Comparison of ENCODE assay signal across 29 cellular contexts in genomic region chr11:65952052-65952521, GRCh38. TPM values are rescaled to one million over a fixed set of nuclear protein-coding genes. Genes with fewer than 3 reads are reported as not detected.
A peak's percentile ranks its signal among the peaks of the same experiment; 100 is the strongest.
DNase-seq lines count a peak whose midpoint lies in the region; ATAC-seq, FAIRE-seq and TF ChIP-seq lines count a peak whose summit lies in the region.
"Had no signal": no experiment of that assay in that cellular context is flagged by ENCODE, and none has a peak within 500 bp of the region (broad histone marks: within the 10 kb centered on the region; RNA-seq: fewer than 3 reads in every experiment).

No MANE protein-coding gene starts in this region.

- FAIRE-seq in HepG2 (lab: Jason Lieb, UNC), result peak; percentile 87
- FAIRE-seq: GM18507, H54 had no signal

- CTCF ChIA-PET in Caco-2 (lab: Charles Lee) (interaction anchor here (0.6 to 1.2 kb wide), 5 partner anchors 15 to 1108 kb away, joined by 3 to 5 read pairs (median 3); partner anchors contain the start of gene FIBP), HepG2 (lab: Yijun Ruan, JAX; ENCODE audit: low intra/inter-chr PET ratio, low total read pairs) (no interaction called here)

- H3K4me1 ChIP-seq in Caco-2 (peaks cover 25% of the 10 kb centered on the region), HepG2 (ENCODE audit: insufficient read depth, low read length) (peaks cover 52% of the 10 kb centered on the region), osteoblast (ENCODE audit: insufficient read depth, low read length) (no peaks in the 10 kb centered on the region)

- H3K27ac Mint-ChIP-seq in Caco-2 (ENCODE audit: unreplicated experiment), result peak overlapping the region; percentile 15
- no peak overlapping the region for H3K27ac Mint-ChIP-seq in stimulated activated effector memory CD8-positive, alpha-beta T cell treated with anti-CD3 and anti-CD28 coated beads, Interleukin-12 subunit alpha, Interleukin-12 subunit beta, amount 100 ng/mL, for 72 hours
- H3K27ac Mint-ChIP-seq: CD4-positive, alpha-beta T cell; IgD-negative memory B cell had no signal

- H3K4me3 Mint-ChIP-seq in Caco-2 (ENCODE audit: unreplicated experiment), result peak overlapping the region; percentile 23
- H3K4me3 Mint-ChIP-seq in stimulated activated effector memory CD8-positive, alpha-beta T cell treated with anti-CD3 and anti-CD28 coated beads, Interleukin-12 subunit alpha, Interleukin-12 subunit beta, amount 100 ng/mL, for 72 hours, result no peak overlapping the region
- H3K4me3 Mint-ChIP-seq: CD4-positive, alpha-beta T cell; IgD-negative memory B cell had no signal

- TF ChIP-seq RAD21 in HepG2 (CRISPR knock-in tag; IDR thresholded peaks at IDR 0.05), result no peak

- H3K27me3 Mint-ChIP-seq in Caco-2 (ENCODE audit: insufficient read depth, unreplicated experiment), result no peaks in the 10 kb centered on the region
- H3K27me3 Mint-ChIP-seq: CD4-positive, alpha-beta T cell; IgD-negative memory B cell had no signal

- H3K36me3 ChIP-seq in Caco-2 (ENCODE audit: control insufficient read depth, insufficient read depth, low read length) (no peaks in the 10 kb centered on the region), HepG2 (replicated peaks in 1 of 2; ENCODE audit: control insufficient read depth in 1 of 2, insufficient read depth in 2 of 2, low read length in 2 of 2) (no peaks in the 10 kb centered on the region), osteoblast (ENCODE audit: insufficient read depth, low read length) (no peaks in the 10 kb centered on the region)
- H3K36me3 ChIP-seq: BLaER1 treated with 17β-estradiol and CSF1 and Interleukin-3, amounts not matched to agents 10 nM and 100 nM had no signal

- ATAC-seq in HepG2 (peak; percentile 64), GM19467 (IDR thresholded peaks at IDR 0.05; ENCODE audit: unreplicated experiment) (no peak)
- ATAC-seq in stimulated activated effector memory CD8-positive, alpha-beta T cell treated with anti-CD3 and anti-CD28 coated beads, Interleukin-12 subunit alpha, Interleukin-12 subunit beta, amount 100 ng/mL, for 72 hours, result no peak
- ATAC-seq: PC-3 had no signal

- H4K20me1 ChIP-seq in HepG2 (ENCODE audit: insufficient read depth, low read length) (no peaks in the 10 kb centered on the region), osteoblast (ENCODE audit: insufficient read depth, low read length) (no peaks in the 10 kb centered on the region)
- H4K20me1 ChIP-seq: BLaER1 treated with 17β-estradiol and CSF1 and Interleukin-3, amounts not matched to agents 10 nM and 100 nM had no signal

- TF ChIP-seq POLR2A in HepG2 (IDR thresholded peaks at IDR 0.05; ENCODE audit: insufficient read depth in 1 of 2, low read depth in 2 of 2, low read length in 2 of 2), result no peak

- H3K36me3 Mint-ChIP-seq in Caco-2 (ENCODE audit: insufficient read depth, unreplicated experiment), result no peaks in the 10 kb centered on the region
- H3K36me3 Mint-ChIP-seq in stimulated activated effector memory CD8-positive, alpha-beta T cell treated with anti-CD3 and anti-CD28 coated beads, Interleukin-12 subunit alpha, Interleukin-12 subunit beta, amount 100 ng/mL, for 72 hours, result no peaks in the 10 kb centered on the region
- H3K36me3 Mint-ChIP-seq: IgD-negative memory B cell had no signal

- no peak overlapping the region for H3K4me3 ChIP-seq in Caco-2 (ENCODE audit: low read depth, low read length)
- H3K4me3 ChIP-seq in epithelial cell of esophagus (ENCODE audit: low read length), result no peak overlapping the region
- H3K4me3 ChIP-seq in HepG2 (replicated peaks in 1 of 3; ENCODE audit: insufficient read depth in 1 of 3, low read depth in 2 of 3, low read length in 3 of 3), result peak overlapping the region in 1 of 3 experiments; percentile 31; a peak in 1 of 6 replicates
- H3K4me3 ChIP-seq in osteoblast (ENCODE audit: insufficient read depth, low read length), result no peak overlapping the region
- H3K4me3 ChIP-seq: BLaER1 treated with 17β-estradiol and CSF1 and Interleukin-3, amounts not matched to agents 10 nM and 100 nM had no signal

- H3K9me3 ChIP-seq in Caco-2 (no peaks in the 10 kb centered on the region), HepG2 (ENCODE audit: low read length) (no peaks in the 10 kb centered on the region), osteoblast (ENCODE audit: low read depth, low read length) (no peaks in the 10 kb centered on the region)
- H3K9me3 ChIP-seq: BLaER1 treated with 17β-estradiol and CSF1 and Interleukin-3, amounts not matched to agents 10 nM and 100 nM; SK-N-SH had no signal

- intact Hi-C loops in Caco-2 (cut with micrococcal nuclease; ENCODE audit: unreplicated experiment), result loop anchor here (1.0 kb wide), 1 partner anchor 9 kb away; the partner anchor contains the start of gene SART1
- intact Hi-C loops in HepG2 (cut with micrococcal nuclease; ENCODE audit: unreplicated experiment), result no loop called here

- H3K4me2 ChIP-seq in HepG2 (ENCODE audit: low read depth, low read length) (peak overlapping the region; percentile 59), osteoblast (ENCODE audit: insufficient read depth, low read length) (no peak overlapping the region)
- H3K4me2 ChIP-seq: BLaER1 treated with 17β-estradiol and CSF1 and Interleukin-3, amounts not matched to agents 10 nM and 100 nM; SK-N-SH had no signal

- in situ Hi-C loops in HepG2 (cut with HindIII; ENCODE audit: extremely low pct_ligation_motif_present, low pct_unique_long_range_greater_than_20kb), result no loop called here

- POLR2A ChIA-PET in Caco-2 (lab: Charles Lee) (no interaction called here), HepG2 (lab: Yijun Ruan, JAX) (interaction anchor here (1.3 kb wide), 2 partner anchors 9 to 64 kb away, joined by 3 to 7 read pairs; partner anchors contain the start of gene FIBP)

- DNase-seq in Caco-2 (peak; percentile 66 to 72), NCI-H2171 (lab: John Stamatoyannopoulos, UW) (peak; percentile 45), epithelial cell of esophagus (ENCODE audit: low read depth) (peak; percentile 74), HepG2 (ENCODE audit: low spot score) (peak; percentile 74), osteoblast (ENCODE audit: insufficient read length, low spot score, missing footprints) (no peak), HK-2 (ENCODE audit: unreplicated experiment) (no peak)
- DNase-seq in stimulated activated effector memory CD8-positive, alpha-beta T cell treated with anti-CD3 and anti-CD28 coated beads, Interleukin-12 subunit alpha, Interleukin-12 subunit beta, amount 100 ng/mL, for 72 hours (ENCODE audit: low spot score in 2 of 2), result no peak
- DNase-seq: AML-193; CD4-positive, alpha-beta T cell; DMS53; NCI-H1048; NCI-H1417; NCI-H187; NCI-H2227 treated with DMSO at 0.1 percent for 48 hours; NCI-H748 treated with DMSO at 0.1 percent for 48 hours; NK-92 treated with Interleukin-12 subunit alpha and Interleukin-12 subunit beta, amount 100 ng/mL, for 24 hours; PC-3; SK-N-SH; SW 1271 had no signal

- peaks cover 6% of the 10 kb centered on the region for H3K4me1 Mint-ChIP-seq in Caco-2 (ENCODE audit: low read depth, unreplicated experiment)
- H3K4me1 Mint-ChIP-seq in stimulated activated effector memory CD8-positive, alpha-beta T cell treated with anti-CD3 and anti-CD28 coated beads, Interleukin-12 subunit alpha, Interleukin-12 subunit beta, amount 100 ng/mL, for 72 hours, result peaks cover 6% of the 10 kb centered on the region

- H2AFZ ChIP-seq in HepG2 (ENCODE audit: low read length), result no peak overlapping the region
- no peak overlapping the region for H2AFZ ChIP-seq in osteoblast (ENCODE audit: low read length)

- WGBS in HepG2 (ENCODE audit: low lambda C conversion rate), result 0% methylated on average over 6 of the region's 6 CpGs

- no TSS peak for BruUV-seq in Caco-2 (replicated peaks; lab: Mats Ljungman, UMichigan)
- no TSS peak for BruUV-seq in HepG2 (replicated peaks; lab: Mats Ljungman, UMichigan)

- H3K27me3 ChIP-seq in Caco-2 (replicated peaks; ENCODE audit: control insufficient read depth, insufficient read depth, low read length) (no peaks in the 10 kb centered on the region), HepG2 (ENCODE audit: control insufficient read depth in 1 of 2, insufficient read depth in 2 of 2, low read length in 2 of 2) (peaks cover 0 to 9% of the 10 kb centered on the region in 2 experiments; a peak in 3 of 5 replicates), osteoblast (ENCODE audit: insufficient read depth, low read length) (no peaks in the 10 kb centered on the region)
- H3K27me3 ChIP-seq: BLaER1 treated with 17β-estradiol and CSF1 and Interleukin-3, amounts not matched to agents 10 nM and 100 nM had no signal

- TF ChIP-seq EP300 in HepG2 (IDR thresholded peaks at IDR 0.05; ENCODE audit: low read depth in 2 of 2, low read length in 2 of 2) (peak in 1 of 2 experiments; percentile 4; a peak in 1 of 4 replicates), HepG2 (CRISPR knock-in tag; IDR thresholded peaks at IDR 0.05; ENCODE audit: borderline replicate concordance) (no peak)

- H3K27ac ChIP-seq in HepG2 (ENCODE audit: extremely low read length, insufficient read depth, low read length) (peak overlapping the region; percentile 52), osteoblast (ENCODE audit: low read depth, low read length) (no peak overlapping the region)
- H3K27ac ChIP-seq: BLaER1 treated with 17β-estradiol and CSF1 and Interleukin-3, amounts not matched to agents 10 nM and 100 nM had no signal

- TF ChIP-seq CTCF in Caco-2 (IDR thresholded peaks at IDR 0.05; ENCODE audit: insufficient read depth in 1 of 2, low read depth in 1 of 2, low read length in 1 of 2, severe bottlenecking in 1 of 2, unreplicated experiment in 1 of 2) (no peak), epithelial cell of esophagus (IDR thresholded peaks at IDR 0.05; ENCODE audit: insufficient read depth, low read depth, low read length, missing control alignments) (no peak), HepG2 (CRISPR knock-in tag; IDR thresholded peaks at IDR 0.05) (no peak), osteoblast (IDR thresholded peaks at IDR 0.05; ENCODE audit: extremely low read depth, low read depth, low read length) (no peak)

- H3K79me2 ChIP-seq in HepG2 (ENCODE audit: insufficient read depth, low read length) (no peaks in the 10 kb centered on the region), osteoblast (ENCODE audit: insufficient read depth, low read length) (no peaks in the 10 kb centered on the region)

- no peaks in the 10 kb centered on the region for H3K9me3 Mint-ChIP-seq in Caco-2 (ENCODE audit: unreplicated experiment)
- H3K9me3 Mint-ChIP-seq in stimulated activated effector memory CD8-positive, alpha-beta T cell treated with anti-CD3 and anti-CD28 coated beads, Interleukin-12 subunit alpha, Interleukin-12 subunit beta, amount 100 ng/mL, for 72 hours, result no peaks in the 10 kb centered on the region
- H3K9me3 Mint-ChIP-seq: CD4-positive, alpha-beta T cell; IgD-negative memory B cell had no signal

- H3K9ac ChIP-seq in HepG2 (ENCODE audit: insufficient read depth, low read depth, low read length), result no peak overlapping the region
- H3K9ac ChIP-seq: BLaER1 treated with 17β-estradiol and CSF1 and Interleukin-3, amounts not matched to agents 10 nM and 100 nM; SK-N-SH had no signal

RNA-seq across cellular contexts. Expression of gene TSGA10IP, which starts 6.8 kb away (rescaled TPM):
- 0.79 TPM in 1 of 2 replicates, not detected in the other for total RNA-seq in Caco-2 (2022)
- not detected in 2 replicates for total RNA-seq in HepG2 (2016; rRNA removed; fragmentation: Illumina TruSeq; extraction: Trizol)
- total RNA-seq in HepG2 (2016; cell fraction: cytosol; rRNA removed; fragmentation: Illumina TruSeq; extraction: Trizol; ENCODE audit: low read depth), result not detected in 2 replicates
- total RNA-seq in HepG2 (2016; cell fraction: insoluble cytoplasmic fraction; rRNA removed; fragmentation: Illumina TruSeq; extraction: Trizol), result 0.12 TPM in 1 of 2 replicates, not detected in the other
- total RNA-seq in HepG2 (2016; cell fraction: membrane; rRNA removed; fragmentation: Illumina TruSeq; extraction: Trizol), result not detected in 2 replicates
- not detected in 2 replicates for total RNA-seq in HepG2 (2016; cell fraction: nucleus; rRNA removed; fragmentation: Illumina TruSeq; extraction: Trizol)
- polyA plus RNA-seq in HepG2 (2011; rRNA removed), result 0.07 TPM in 1 of 2 replicates, not detected in the other
- polyA plus RNA-seq in HepG2 (2011; cell fraction: cytosol; rRNA removed), result 0.05 and 0.12 TPM in 2 replicates
- 0.21 and 0.23 TPM in 2 replicates for polyA plus RNA-seq in HepG2 (2011; cell fraction: nucleus; rRNA removed)
- 0.07 and 0.12 TPM in 2 replicates for polyA plus RNA-seq in HepG2 (2012)
- 0.24 TPM in 1 of 2 replicates, not detected in the other for polyA plus RNA-seq in HepG2 (2016; cell fraction: cytosol; fragmentation: Illumina TruSeq; extraction: Trizol; ENCODE audit: low read depth)
- polyA plus RNA-seq in HepG2 (2016; cell fraction: insoluble cytoplasmic fraction; fragmentation: Illumina TruSeq; extraction: Trizol; ENCODE audit: low read depth), result not detected in 2 replicates
- not detected in 2 replicates for polyA plus RNA-seq in HepG2 (2016; cell fraction: membrane; fragmentation: Illumina TruSeq; extraction: Trizol; ENCODE audit: low read depth)
- polyA plus RNA-seq in HepG2 (2016; cell fraction: nucleus; fragmentation: Illumina TruSeq; extraction: Trizol; ENCODE audit: insufficient read depth, low read depth), result not detected in 2 replicates
- 0.12 TPM in 1 of 2 replicates, not detected in the other for polyA minus RNA-seq in HepG2 (2011; rRNA and poly(A)+ RNA removed; ENCODE audit: low replicate concordance)
- polyA minus RNA-seq in HepG2 (2011; cell fraction: cytosol; rRNA and poly(A)+ RNA removed), result not detected in 2 replicates
- polyA minus RNA-seq in HepG2 (2011; cell fraction: nucleus; rRNA and poly(A)+ RNA removed), result 0.37 TPM in 1 of 2 replicates, not detected in the other
- not detected in 2 replicates for total RNA-seq in osteoblast
- total RNA-seq: A172; CD4-positive, alpha-beta T cell; Daoy; G401; NCI-H460; PC-3 had no signal
- polyA plus RNA-seq: AG04450, IgD-negative memory B cell, SK-N-SH had no signal

RNA-seq across cellular contexts. Expression of gene SART1, which starts 9.4 kb away (rescaled TPM):
- 78.0 and 84.5 TPM in 2 replicates for total RNA-seq in Caco-2 (2022)
- 18.1 and 22.5 TPM in 2 replicates for total RNA-seq in HepG2 (2016; rRNA removed; fragmentation: Illumina TruSeq; extraction: Trizol)
- total RNA-seq in HepG2 (2016; cell fraction: cytosol; rRNA removed; fragmentation: Illumina TruSeq; extraction: Trizol; ENCODE audit: low read depth), result 9.9 and 12.6 TPM in 2 replicates
- 12.3 and 22.5 TPM in 2 replicates for total RNA-seq in HepG2 (2016; cell fraction: insoluble cytoplasmic fraction; rRNA removed; fragmentation: Illumina TruSeq; extraction: Trizol)
- total RNA-seq in HepG2 (2016; cell fraction: membrane; rRNA removed; fragmentation: Illumina TruSeq; extraction: Trizol), result 9.7 and 12.2 TPM in 2 replicates
- 15.9 and 17.5 TPM in 2 replicates for total RNA-seq in HepG2 (2016; cell fraction: nucleus; rRNA removed; fragmentation: Illumina TruSeq; extraction: Trizol)
- polyA plus RNA-seq in HepG2 (2011; rRNA removed), result 11.3 and 13.1 TPM in 2 replicates
- 7.2 and 7.5 TPM in 2 replicates for polyA plus RNA-seq in HepG2 (2011; cell fraction: cytosol; rRNA removed)
- 32.9 and 42.8 TPM in 2 replicates for polyA plus RNA-seq in HepG2 (2011; cell fraction: nucleus; rRNA removed)
- 17.3 and 24.6 TPM in 2 replicates for polyA plus RNA-seq in HepG2 (2012)
- polyA plus RNA-seq in HepG2 (2016; cell fraction: cytosol; fragmentation: Illumina TruSeq; extraction: Trizol; ENCODE audit: low read depth), result 8.9 and 10.6 TPM in 2 replicates
- polyA plus RNA-seq in HepG2 (2016; cell fraction: insoluble cytoplasmic fraction; fragmentation: Illumina TruSeq; extraction: Trizol; ENCODE audit: low read depth), result 26.7 and 35.4 TPM in 2 replicates
- polyA plus RNA-seq in HepG2 (2016; cell fraction: membrane; fragmentation: Illumina TruSeq; extraction: Trizol; ENCODE audit: low read depth), result 9.0 and 11.4 TPM in 2 replicates
- polyA plus RNA-seq in HepG2 (2016; cell fraction: nucleus; fragmentation: Illumina TruSeq; extraction: Trizol; ENCODE audit: insufficient read depth, low read depth), result 48.2 and 61.5 TPM in 2 replicates
- 11.0 and 12.8 TPM in 2 replicates for polyA minus RNA-seq in HepG2 (2011; rRNA and poly(A)+ RNA removed; ENCODE audit: low replicate concordance)
- 8.1 and 11.4 TPM in 2 replicates for polyA minus RNA-seq in HepG2 (2011; cell fraction: cytosol; rRNA and poly(A)+ RNA removed)
- 9.7 and 11.7 TPM in 2 replicates for polyA minus RNA-seq in HepG2 (2011; cell fraction: nucleus; rRNA and poly(A)+ RNA removed)
- total RNA-seq in osteoblast, result 22.4 and 25.3 TPM in 2 replicates

RNA-seq across cellular contexts. Expression of gene DRAP1, which starts 32.9 kb away (rescaled TPM):
- total RNA-seq in Caco-2 (2022) (91.0 and 93.1 TPM in 2 replicates), HepG2 (2016; rRNA removed; fragmentation: Illumina TruSeq; extraction: Trizol) (31.5 and 52.3 TPM in 2 replicates), osteoblast (170 and 190 TPM in 2 replicates)
- total RNA-seq in HepG2 (2016; cell fraction: cytosol; rRNA removed; fragmentation: Illumina TruSeq; extraction: Trizol; ENCODE audit: low read depth), result 32.1 and 35.5 TPM in 2 replicates
- total RNA-seq in HepG2 (2016; cell fraction: insoluble cytoplasmic fraction; rRNA removed; fragmentation: Illumina TruSeq; extraction: Trizol), result 29.7 and 54.9 TPM in 2 replicates
- total RNA-seq in HepG2 (2016; cell fraction: membrane; rRNA removed; fragmentation: Illumina TruSeq; extraction: Trizol), result 34.4 and 36.2 TPM in 2 replicates
- 27.2 and 28.4 TPM in 2 replicates for total RNA-seq in HepG2 (2016; cell fraction: nucleus; rRNA removed; fragmentation: Illumina TruSeq; extraction: Trizol)
- polyA plus RNA-seq in HepG2 (2011; rRNA removed), result 44.6 and 46.8 TPM in 2 replicates
- polyA plus RNA-seq in HepG2 (2011; cell fraction: cytosol; rRNA removed), result 49.1 and 57.2 TPM in 2 replicates
- 60.0 and 61.5 TPM in 2 replicates for polyA plus RNA-seq in HepG2 (2011; cell fraction: nucleus; rRNA removed)
- 65.4 and 72.6 TPM in 2 replicates for polyA plus RNA-seq in HepG2 (2012)
- 41.4 and 45.7 TPM in 2 replicates for polyA plus RNA-seq in HepG2 (2016; cell fraction: cytosol; fragmentation: Illumina TruSeq; extraction: Trizol; ENCODE audit: low read depth)
- polyA plus RNA-seq in HepG2 (2016; cell fraction: insoluble cytoplasmic fraction; fragmentation: Illumina TruSeq; extraction: Trizol; ENCODE audit: low read depth), result 38.9 and 53.1 TPM in 2 replicates
- polyA plus RNA-seq in HepG2 (2016; cell fraction: membrane; fragmentation: Illumina TruSeq; extraction: Trizol; ENCODE audit: low read depth), result 47.1 TPM in 2 replicates
- polyA plus RNA-seq in HepG2 (2016; cell fraction: nucleus; fragmentation: Illumina TruSeq; extraction: Trizol; ENCODE audit: insufficient read depth, low read depth), result 78.1 and 86.0 TPM in 2 replicates
- 10.1 and 14.3 TPM in 2 replicates for polyA minus RNA-seq in HepG2 (2011; rRNA and poly(A)+ RNA removed; ENCODE audit: low replicate concordance)
- polyA minus RNA-seq in HepG2 (2011; cell fraction: cytosol; rRNA and poly(A)+ RNA removed), result 12.9 and 15.7 TPM in 2 replicates
- 3.5 and 6.6 TPM in 2 replicates for polyA minus RNA-seq in HepG2 (2011; cell fraction: nucleus; rRNA and poly(A)+ RNA removed)

RNA-seq across cellular contexts. Expression of gene C11orf68, which starts 33.2 kb away (rescaled TPM):
- total RNA-seq in Caco-2 (2022), result 19.7 and 20.1 TPM in 2 replicates
- 8.4 and 10.0 TPM in 2 replicates for total RNA-seq in HepG2 (2016; rRNA removed; fragmentation: Illumina TruSeq; extraction: Trizol)
- total RNA-seq in HepG2 (2016; cell fraction: cytosol; rRNA removed; fragmentation: Illumina TruSeq; extraction: Trizol; ENCODE audit: low read depth), result 3.6 and 3.9 TPM in 2 replicates
- total RNA-seq in HepG2 (2016; cell fraction: insoluble cytoplasmic fraction; rRNA removed; fragmentation: Illumina TruSeq; extraction: Trizol), result 7.4 and 8.6 TPM in 2 replicates
- total RNA-seq in HepG2 (2016; cell fraction: membrane; rRNA removed; fragmentation: Illumina TruSeq; extraction: Trizol), result 8.6 and 9.6 TPM in 2 replicates
- 7.0 and 7.1 TPM in 2 replicates for total RNA-seq in HepG2 (2016; cell fraction: nucleus; rRNA removed; fragmentation: Illumina TruSeq; extraction: Trizol)
- polyA plus RNA-seq in HepG2 (2011; rRNA removed), result 28.3 and 37.2 TPM in 2 replicates
- 23.1 and 32.1 TPM in 2 replicates for polyA plus RNA-seq in HepG2 (2011; cell fraction: cytosol; rRNA removed)
- polyA plus RNA-seq in HepG2 (2011; cell fraction: nucleus; rRNA removed), result 31.1 and 33.6 TPM in 2 replicates
- 19.7 and 19.8 TPM in 2 replicates for polyA plus RNA-seq in HepG2 (2012)
- 6.4 and 6.8 TPM in 2 replicates for polyA plus RNA-seq in HepG2 (2016; cell fraction: cytosol; fragmentation: Illumina TruSeq; extraction: Trizol; ENCODE audit: low read depth)
- polyA plus RNA-seq in HepG2 (2016; cell fraction: insoluble cytoplasmic fraction; fragmentation: Illumina TruSeq; extraction: Trizol; ENCODE audit: low read depth), result 21.1 and 22.6 TPM in 2 replicates
- 11.3 and 12.7 TPM in 2 replicates for polyA plus RNA-seq in HepG2 (2016; cell fraction: membrane; fragmentation: Illumina TruSeq; extraction: Trizol; ENCODE audit: low read depth)
- polyA plus RNA-seq in HepG2 (2016; cell fraction: nucleus; fragmentation: Illumina TruSeq; extraction: Trizol; ENCODE audit: insufficient read depth, low read depth), result 15.2 and 18.0 TPM in 2 replicates
- 31.8 and 49.3 TPM in 2 replicates for polyA minus RNA-seq in HepG2 (2011; rRNA and poly(A)+ RNA removed; ENCODE audit: low replicate concordance)
- polyA minus RNA-seq in HepG2 (2011; cell fraction: cytosol; rRNA and poly(A)+ RNA removed), result 21.2 and 24.3 TPM in 2 replicates
- 14.2 and 14.8 TPM in 2 replicates for polyA minus RNA-seq in HepG2 (2011; cell fraction: nucleus; rRNA and poly(A)+ RNA removed)
- 30.9 and 32.9 TPM in 2 replicates for total RNA-seq in osteoblast

RNA-seq across cellular contexts. Expression of gene EIF1AD, which starts 49.9 kb away (rescaled TPM):
- total RNA-seq in Caco-2 (2022) (51.2 and 55.3 TPM in 2 replicates), HepG2 (2016; rRNA removed; fragmentation: Illumina TruSeq; extraction: Trizol) (30.8 and 45.9 TPM in 2 replicates), osteoblast (28.6 and 31.2 TPM in 2 replicates)
- 6.9 and 8.1 TPM in 2 replicates for total RNA-seq in HepG2 (2016; cell fraction: cytosol; rRNA removed; fragmentation: Illumina TruSeq; extraction: Trizol; ENCODE audit: low read depth)
- total RNA-seq in HepG2 (2016; cell fraction: insoluble cytoplasmic fraction; rRNA removed; fragmentation: Illumina TruSeq; extraction: Trizol), result 31.8 and 45.0 TPM in 2 replicates
- 15.6 and 16.4 TPM in 2 replicates for total RNA-seq in HepG2 (2016; cell fraction: membrane; rRNA removed; fragmentation: Illumina TruSeq; extraction: Trizol)
- 25.8 TPM in 2 replicates for total RNA-seq in HepG2 (2016; cell fraction: nucleus; rRNA removed; fragmentation: Illumina TruSeq; extraction: Trizol)
- polyA plus RNA-seq in HepG2 (2011; rRNA removed), result 18.2 and 24.0 TPM in 2 replicates
- polyA plus RNA-seq in HepG2 (2011; cell fraction: cytosol; rRNA removed), result 22.4 and 22.6 TPM in 2 replicates
- 15.8 and 23.5 TPM in 2 replicates for polyA plus RNA-seq in HepG2 (2011; cell fraction: nucleus; rRNA removed)
- 15.2 and 20.1 TPM in 2 replicates for polyA plus RNA-seq in HepG2 (2012)
- 2.1 and 2.9 TPM in 2 replicates for polyA plus RNA-seq in HepG2 (2016; cell fraction: cytosol; fragmentation: Illumina TruSeq; extraction: Trizol; ENCODE audit: low read depth)
- 33.3 and 34.6 TPM in 2 replicates for polyA plus RNA-seq in HepG2 (2016; cell fraction: insoluble cytoplasmic fraction; fragmentation: Illumina TruSeq; extraction: Trizol; ENCODE audit: low read depth)
- 7.7 and 8.3 TPM in 2 replicates for polyA plus RNA-seq in HepG2 (2016; cell fraction: membrane; fragmentation: Illumina TruSeq; extraction: Trizol; ENCODE audit: low read depth)
- polyA plus RNA-seq in HepG2 (2016; cell fraction: nucleus; fragmentation: Illumina TruSeq; extraction: Trizol; ENCODE audit: insufficient read depth, low read depth), result 31.4 and 35.8 TPM in 2 replicates
- polyA minus RNA-seq in HepG2 (2011; rRNA and poly(A)+ RNA removed; ENCODE audit: low replicate concordance), result 41.6 and 67.3 TPM in 2 replicates
- polyA minus RNA-seq in HepG2 (2011; cell fraction: cytosol; rRNA and poly(A)+ RNA removed), result 10.7 and 14.6 TPM in 2 replicates
- polyA minus RNA-seq in HepG2 (2011; cell fraction: nucleus; rRNA and poly(A)+ RNA removed), result 14.3 and 20.4 TPM in 2 replicates

Comparison
In these comparisons a context has a peak if more than half of its experiments do, and no peak if none do; other contexts are left out.
1. DNase-seq: peak in Caco-2 (2 of 2), NCI-H2171 (single experiment), epithelial cell of esophagus (single experiment) and HepG2 (single experiment); none in osteoblast (single experiment), HK-2 (single experiment) and stimulated activated effector memory CD8-positive, alpha-beta T cell treated with anti-CD3 and anti-CD28 coated beads, Interleukin-12 subunit alpha, Interleukin-12 subunit beta, amount 100 ng/mL, for 72 hours (0 of 2).